In the genomic region with DNA sequence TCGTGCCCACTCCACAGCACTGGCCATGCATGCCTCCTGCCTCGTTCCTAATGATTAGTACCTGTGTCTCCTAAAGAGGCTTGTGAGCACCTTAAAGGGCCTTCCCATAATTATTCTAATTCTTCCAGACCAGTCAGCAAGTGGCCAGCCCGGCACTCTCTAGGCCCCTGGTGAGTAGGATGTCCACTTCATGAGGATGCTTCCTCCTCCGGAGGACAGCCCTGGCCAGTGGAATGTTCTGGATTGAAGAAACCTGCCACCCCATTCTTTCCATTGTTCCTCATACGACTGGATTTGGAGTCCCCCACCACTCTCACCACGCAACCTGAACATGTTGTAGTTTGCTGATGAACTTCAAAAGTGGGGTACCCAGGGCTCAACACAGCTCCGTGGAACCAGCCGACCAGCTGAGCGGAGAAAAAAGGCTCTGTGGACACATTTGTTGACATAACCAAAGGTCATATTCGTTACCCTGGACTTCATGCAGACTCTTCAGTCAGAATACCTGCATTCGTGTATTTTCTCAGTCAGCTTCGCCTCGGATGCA, we compare ENCODE assay signal across 15 cellular contexts. TPM values are rescaled to one million over a fixed set of nuclear protein-coding genes. Genes with fewer than 3 reads are reported as not detected.
DNase-seq lines count a peak whose midpoint lies in the region; ATAC-seq and TF ChIP-seq lines count a peak whose summit lies in the region.
"Had no signal": no experiment of that assay in that cellular context is flagged by ENCODE, and none has a peak within 500 bp of the region (broad histone marks: within the 10 kb centered on the region; RNA-seq: fewer than 3 reads in every experiment).

No MANE protein-coding gene starts in this region.

- H3K36me3 Mint-ChIP-seq in natural killer cell, result no peaks in the 10 kb centered on the region
- no peaks in the 10 kb centered on the region for H3K36me3 Mint-ChIP-seq in natural killer cell treated with Interleukin-12 subunit alpha and Interleukin-12 subunit beta and Interleukin-15 and Interleukin-18, amount 100 ng/mL, for 72 hours

- no peaks in the 10 kb centered on the region for H3K27me3 Mint-ChIP-seq in natural killer cell (ENCODE audit: low read depth in 2 of 2)
- H3K27me3 Mint-ChIP-seq in natural killer cell treated with Interleukin-12 subunit alpha and Interleukin-12 subunit beta and Interleukin-15 and Interleukin-18, amount 100 ng/mL, for 72 hours, result no peaks in the 10 kb centered on the region

- ATAC-seq in natural killer cell (no peak), lung (ENCODE audit: insufficient read depth, low FRiP score) (no peak), HG03039 (IDR thresholded peaks at IDR 0.05; ENCODE audit: unreplicated experiment) (no peak)
- no peak for ATAC-seq in natural killer cell treated with Interleukin-12 subunit alpha and Interleukin-12 subunit beta and Interleukin-15 and Interleukin-18, amount 100 ng/mL, for 72 hours

- no peaks in the 10 kb centered on the region for H3K9me3 Mint-ChIP-seq in natural killer cell
- no peaks in the 10 kb centered on the region for H3K9me3 Mint-ChIP-seq in natural killer cell treated with Interleukin-12 subunit alpha and Interleukin-12 subunit beta and Interleukin-15 and Interleukin-18, amount 100 ng/mL, for 72 hours
- H3K9me3 Mint-ChIP-seq: H9, nephron had no signal

- H3K27me3 ChIP-seq in lung (ENCODE audit: control insufficient read depth, insufficient read depth), result no peaks in the 10 kb centered on the region
- H3K27me3 ChIP-seq: ascending aorta, left lung, right lobe of liver, vagina had no signal

- DNase-seq in natural killer cell (no peak), lung (ENCODE audit: low spot score) (peak; percentile 22), NCI-H1105 treated with DMSO at 0.1 percent for 48 hours (lab: John Stamatoyannopoulos, UW) (no peak), NCI-H82 (lab: John Stamatoyannopoulos, UW) (no peak), GF-D8 (lab: John Stamatoyannopoulos, UW) (no peak)
- no peak for DNase-seq in natural killer cell treated with Interleukin-12 subunit alpha and Interleukin-12 subunit beta and Interleukin-15 and Interleukin-18, amount 100 ng/mL, for 72 hours (ENCODE audit: low spot score)

- H3K36me3 ChIP-seq in lung (ENCODE audit: control insufficient read depth in 2 of 2, insufficient read depth in 2 of 2, low read length in 2 of 2), result no peaks in the 10 kb centered on the region
- H3K36me3 ChIP-seq: ascending aorta, left lung, right lobe of liver, vagina had no signal

- H3K4me3 Mint-ChIP-seq in natural killer cell, result no peak overlapping the region
- H3K4me3 Mint-ChIP-seq in natural killer cell treated with Interleukin-12 subunit alpha and Interleukin-12 subunit beta and Interleukin-15 and Interleukin-18, amount 100 ng/mL, for 72 hours, result no peak overlapping the region
- H3K4me3 Mint-ChIP-seq: H9, nephron had no signal

- no peaks in the 10 kb centered on the region for H3K9me3 ChIP-seq in lung (ENCODE audit: control insufficient read depth in 2 of 2, insufficient read depth in 1 of 2, low read length in 1 of 2)
- H3K9me3 ChIP-seq: ascending aorta, left lung, right lobe of liver, vagina had no signal

- peaks cover 0 to 5% of the 10 kb centered on the region in 2 donors for H3K4me1 ChIP-seq in lung (ENCODE audit: control insufficient read depth in 2 of 2, insufficient read depth in 2 of 2, low read length in 2 of 2)
- H3K4me1 ChIP-seq: vagina had no signal

- peak overlapping the region; percentile 62 to 77 for H3K27ac Mint-ChIP-seq in natural killer cell
- no peak overlapping the region for H3K27ac Mint-ChIP-seq in natural killer cell treated with Interleukin-12 subunit alpha and Interleukin-12 subunit beta and Interleukin-15 and Interleukin-18, amount 100 ng/mL, for 72 hours
- H3K27ac Mint-ChIP-seq: nephron had no signal

- no peak overlapping the region for H3K4me3 ChIP-seq in lung
- H3K4me3 ChIP-seq: left lung, right lobe of liver had no signal

- WGBS in lung, 2 donors, result 46 to 53% methylated on average over 13 of the region's 13 CpGs

- H3K4me1 Mint-ChIP-seq in natural killer cell, result peaks cover 35 to 52% of the 10 kb centered on the region in 2 donors
- H3K4me1 Mint-ChIP-seq in natural killer cell treated with Interleukin-12 subunit alpha and Interleukin-12 subunit beta and Interleukin-15 and Interleukin-18, amount 100 ng/mL, for 72 hours (ENCODE audit: low read depth in 2 of 2), result peaks cover 33 to 35% of the 10 kb centered on the region in 2 donors

- intact Hi-C loops in natural killer cell (cut with micrococcal nuclease), result loop anchor here (2.0 to 10.0 kb wide), 2 partner anchors 436 to 650 kb away; no protein-coding TSS in a partner anchor

- H3K27ac ChIP-seq in VCaP (peak overlapping the region; percentile 48; the same call in 1 of the 2 replicates), lung (ENCODE audit: low read depth in 1 of 2, low read length in 1 of 2) (no peak overlapping the region)
- H3K27ac ChIP-seq: ascending aorta, coronary artery, left lung, right lobe of liver, vagina had no signal

- TF ChIP-seq CTCF in natural killer cell (IDR thresholded peaks at IDR 0.05) (no peak), VCaP (conservative IDR thresholded peaks at IDR 0.05) (no peak), lung (IDR thresholded peaks at IDR 0.05; ENCODE audit: control extremely low read depth, extremely low read depth) (no peak)

RNA-seq across cellular contexts. Expression of a gene that starts 46.7 kb away (rescaled TPM):
- 100 to 1,000 TPM; 161 to 179 (median 178) TPM for total RNA-seq in natural killer cell
- total RNA-seq in natural killer cell treated with Interleukin-12 subunit alpha and Interleukin-12 subunit beta and Interleukin-15 and Interleukin-18, amount 100 ng/mL, for 72 hours, result 100 to 1,000 TPM; 127 to 173 TPM
- total RNA-seq in lung, result 10 to 100 TPM; 48.1 to 76.6 TPM
- polyA plus RNA-seq in lung, result 10 to 100 TPM; 16.2 to 36.1 TPM

Comparison
In these comparisons a context has a peak if more than half of its experiments do, and no peak if none do; other contexts are left out.
1. H3K27ac Mint-ChIP-seq: peak in natural killer cell (2 of 2); none in natural killer cell treated with Interleukin-12 subunit alpha and Interleukin-12 subunit beta and Interleukin-15 and Interleukin-18, amount 100 ng/mL, for 72 hours (0 of 2).